8 cellular contexts compared by ENCODE assay signal in genomic region chr10:100346765-100347567, GRCh38.
DNase-seq lines count a peak whose midpoint lies in the region; ATAC-seq and TF ChIP-seq lines count a peak whose summit lies in the region.

Gene SCD, plus strand, starts transcription at chr10:100347233. Its CDS starts 272 bp downstream, at chr10:100347505.

- no peaks in the 10 kb centered on the region for H3K9me3 ChIP-seq in iPS-20b (ENCODE audit: insufficient read depth, low read depth, low read length)

- ATAC-seq in GM18907 (IDR thresholded peaks at IDR 0.05; ENCODE audit: unreplicated experiment) = peak; percentile 87
- ATAC-seq in HG03139 (IDR thresholded peaks at IDR 0.05; ENCODE audit: unreplicated experiment) = peak; percentile 83

- no peaks in the 10 kb centered on the region for H3K27me3 ChIP-seq in iPS-20b (ENCODE audit: insufficient read depth, low read length)

- DNase-seq in ACHN (peak; percentile 95), NCI-H2196 treated with DMSO at 0.1 percent for 48 hours (lab: John Stamatoyannopoulos, UW; ENCODE audit: unreplicated experiment) (peak; percentile 67), T47D (ENCODE audit: low read depth in 1 of 2, low spot score in 1 of 2) (peak; percentile 98)

- peaks cover 30% of the 10 kb centered on the region for H3K4me1 ChIP-seq in iPS-20b (ENCODE audit: insufficient read depth, low read length)

- H3K27ac ChIP-seq in VCaP (peak within 1 kb of the TSS; percentile 91), iPS-20b (ENCODE audit: low read length) (peak within 1 kb of the TSS; percentile 92), skin epidermis (peak within 1 kb of the TSS in 17 of 21 experiments; percentile 22 to 84 (median 67))

- in situ Hi-C loops in ACHN (cut with HindIII; ENCODE audit: low pct_ligation_motif_present, low pct_unique_long_range_greater_than_20kb, low sequenced_read_pairs) (loop anchor here (25.0 kb wide), 1 partner anchor 90 kb away; no protein-coding TSS in a partner anchor), T47D (cut with HindIII; ENCODE audit: low pct_unique_long_range_greater_than_20kb, low sequenced_read_pairs) (no loop called here)

- peaks cover 45% of the 10 kb centered on the region for H3K36me3 ChIP-seq in iPS-20b (ENCODE audit: insufficient read depth, low read depth, low read length)

- H3K4me3 ChIP-seq in iPS-20b (ENCODE audit: low read length) = peak within 1 kb of the TSS; percentile 98
- H3K4me3 ChIP-seq in skin epidermis = peak within 1 kb of the TSS; percentile 52 to 78 (median 67)

- peak within 1 kb of the TSS; percentile 98 for H3K9ac ChIP-seq in iPS-20b (ENCODE audit: low read depth, low read length)

- no peak for TF ChIP-seq CTCF in VCaP (conservative IDR thresholded peaks at IDR 0.05)

Comparison
In these comparisons a context has a peak if more than half of its experiments do, and no peak if none do; other contexts are left out.
1. Peak in every context shown above with its lines: DNase-seq, ATAC-seq, H3K4me3 ChIP-seq and H3K27ac ChIP-seq.